Comparison of ENCODE assay signal across 20 cellular contexts in the genomic region with DNA sequence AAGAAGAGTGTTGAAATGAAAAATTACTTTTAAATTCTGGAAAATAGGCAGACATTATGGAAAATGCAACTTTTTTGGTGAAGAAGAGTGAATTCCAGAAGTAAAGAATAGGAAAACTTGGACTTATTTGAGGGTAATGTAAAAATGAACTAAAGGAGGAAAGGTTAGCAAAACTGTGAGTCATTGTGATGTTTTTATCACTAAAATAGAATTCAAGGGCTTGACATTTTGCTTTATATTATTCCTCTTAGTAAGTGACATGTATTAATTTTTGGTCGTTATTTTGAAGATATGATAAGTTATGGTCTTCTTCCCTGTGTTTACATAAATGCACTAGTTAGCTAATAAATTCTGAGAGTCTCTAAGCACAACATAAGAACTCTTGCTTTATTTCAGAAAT.
"Had no signal": no experiment of that assay in that cellular context is flagged by ENCODE, and none has a peak within 500 bp of the region (broad histone marks: within the 10 kb centered on the region; RNA-seq: fewer than 3 reads in every experiment).

No MANE protein-coding gene starts in this region.

- H3K27ac ChIP-seq: esophagus muscularis mucosa, lower lobe of right lung, parathyroid adenoma, prostate gland, right atrium auricular region, skin epidermis, spleen, thoracic aorta, tibial nerve, upper lobe of left lung had no signal

- H3K36me3 ChIP-seq: esophagus muscularis mucosa, lower lobe of right lung, prostate gland, right atrium auricular region, spleen, thoracic aorta, tibial nerve, upper lobe of left lung had no signal

- H3K36me3 Mint-ChIP-seq: natural killer cell; stimulated activated naive B cell treated with anti-CD40 and anti-IgM and Interleukin-4, amounts not matched to agents 10 μg/mL and 1 μg/mL and 100 μg/mL, for 72 hours had no signal

- H3K4me1 Mint-ChIP-seq: central memory CD8-positive, alpha-beta T cell; natural killer cell; stimulated activated naive B cell treated with anti-CD40 and anti-IgM and Interleukin-4, amounts not matched to agents 10 μg/mL and 1 μg/mL and 100 μg/mL, for 72 hours had no signal

- H3K27me3 ChIP-seq: esophagus muscularis mucosa, right atrium auricular region, spleen, tibial nerve, upper lobe of left lung had no signal

- H3K4me3 ChIP-seq: esophagus muscularis mucosa, lower lobe of right lung, prostate gland, right atrium auricular region, skin epidermis, spleen, thoracic aorta, tibial nerve, upper lobe of left lung had no signal

- DNase-seq: cortex of kidney; effector CD4-positive, alpha-beta T cell; left ventricle myocardium superior; lower lobe of right lung; natural killer cell; occipital lobe; spleen; stimulated activated CD4-positive, alpha-beta T cell treated with anti-CD3 and anti-CD28 coated beads, Interleukin-2, amount 100 ng/mL, for 48 hours; stimulated activated naive B cell treated with anti-CD40 and anti-IgM and Interleukin-4, amounts not matched to agents 10 μg/mL and 1 μg/mL and 100 μg/mL, for 72 hours had no signal

- ATAC-seq: left ventricle myocardium superior; lower lobe of right lung; natural killer cell; sciatic nerve; stimulated activated naive B cell treated with anti-CD40 and anti-IgM and Interleukin-4, amounts not matched to agents 10 μg/mL and 1 μg/mL and 100 μg/mL, for 72 hours had no signal

- H3K4me3 Mint-ChIP-seq: central memory CD8-positive, alpha-beta T cell; natural killer cell; stimulated activated naive B cell treated with anti-CD40 and anti-IgM and Interleukin-4, amounts not matched to agents 10 μg/mL and 1 μg/mL and 100 μg/mL, for 72 hours; stimulated activated naive CD8-positive, alpha-beta T cell treated with anti-CD3 and anti-CD28 coated beads, Interleukin-15, Interleukin-2, amounts not matched to agents 100 ng/mL and 50 ng/mL, for 24 hours had no signal

- H3K27me3 Mint-ChIP-seq: central memory CD8-positive, alpha-beta T cell; stimulated activated naive B cell treated with anti-CD40 and anti-IgM and Interleukin-4, amounts not matched to agents 10 μg/mL and 1 μg/mL and 100 μg/mL, for 72 hours; stimulated activated naive CD8-positive, alpha-beta T cell treated with anti-CD3 and anti-CD28 coated beads, Interleukin-15, Interleukin-2, amounts not matched to agents 100 ng/mL and 50 ng/mL, for 24 hours had no signal

- H3K27ac Mint-ChIP-seq: natural killer cell; stimulated activated naive B cell treated with anti-CD40 and anti-IgM and Interleukin-4, amounts not matched to agents 10 μg/mL and 1 μg/mL and 100 μg/mL, for 72 hours; stimulated activated naive CD8-positive, alpha-beta T cell treated with anti-CD3 and anti-CD28 coated beads, Interleukin-15, Interleukin-2, amounts not matched to agents 100 ng/mL and 50 ng/mL, for 24 hours had no signal

- H3K9ac ChIP-seq: parathyroid adenoma had no signal

- H3K9me3 ChIP-seq: esophagus muscularis mucosa, lower lobe of right lung, prostate gland, right atrium auricular region, spleen, thoracic aorta, tibial nerve, upper lobe of left lung had no signal

- H3K9me3 Mint-ChIP-seq: natural killer cell had no signal

- H3K4me1 ChIP-seq: esophagus muscularis mucosa, lower lobe of right lung, parathyroid adenoma, prostate gland, right atrium auricular region, spleen had no signal
